ENCODE assay signal across 1 cellular context in genomic region chr16:3158014-3158497, GRCh38.
TF ChIP-seq lines count a peak whose summit lies in the region.

No MANE protein-coding gene starts in this region.

TF ChIP-seq in H1, 55 proteins besides CTCF, POLR2A, EP300 and RAD21:
- TF ChIP-seq MAFK (IDR thresholded peaks at IDR 0.05; ENCODE audit: low read depth, low read length) (no peak), SRF (IDR thresholded peaks at IDR 0.05; ENCODE audit: low read depth, low read length) (no peak), EZH2 (IDR thresholded peaks at IDR 0.05; ENCODE audit: low read depth, low read length, severe bottlenecking) (peak; percentile 18), RBBP5 (IDR thresholded peaks at IDR 0.05; ENCODE audit: borderline replicate concordance, low read depth, low read length) (peak; percentile 71; the same call in 1 of the 2 replicates)
